ENCODE assay signal across 27 cellular contexts in the genomic region with DNA sequence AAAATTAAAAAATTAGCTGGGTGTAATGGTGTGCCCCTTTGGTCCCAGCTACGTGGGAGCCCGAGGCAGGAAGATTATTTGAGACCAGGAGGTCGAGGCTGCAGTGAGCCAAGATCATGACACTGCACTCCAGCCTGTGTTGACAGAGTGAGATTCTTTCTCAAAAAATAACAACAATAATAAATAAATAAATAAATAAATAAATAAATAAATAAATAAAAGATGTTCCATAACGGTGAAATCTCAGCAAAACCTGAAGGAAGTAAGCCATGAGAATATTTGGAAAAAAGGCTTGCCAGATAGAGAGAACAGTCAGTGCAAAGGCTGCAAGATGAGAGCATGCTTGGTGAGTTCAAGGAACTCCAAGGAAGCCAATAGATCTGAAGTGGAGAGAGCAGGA.
"Had no signal": no experiment of that assay in that cellular context is flagged by ENCODE, and none has a peak within 500 bp of the region (broad histone marks: within the 10 kb centered on the region; RNA-seq: fewer than 3 reads in every experiment).

No MANE protein-coding gene starts in this region.

- H3K9me3 Mint-ChIP-seq: dendritic cell treated with granulocyte-macrophage colony-stimulating factor and Interleukin-4, amounts not matched to agents 40 ng/mL and 50 ng/mL, for 4 days; effector memory CD8-positive, alpha-beta T cell; endodermal cell; naive B cell had no signal

- H3K27ac Mint-ChIP-seq: dendritic cell treated with granulocyte-macrophage colony-stimulating factor and Interleukin-4, amounts not matched to agents 40 ng/mL and 50 ng/mL, for 4 days; effector memory CD8-positive, alpha-beta T cell; endodermal cell; mesothelial cell of epicardium had no signal

- H3K4me3 Mint-ChIP-seq: dendritic cell treated with granulocyte-macrophage colony-stimulating factor and Interleukin-4, amounts not matched to agents 40 ng/mL and 50 ng/mL, for 4 days; effector memory CD8-positive, alpha-beta T cell; endodermal cell; mesothelial cell of epicardium; naive B cell had no signal

- H3K4me1 ChIP-seq: colonic mucosa, lower lobe of right lung had no signal

- H3K9me3 ChIP-seq: colonic mucosa, esophagus squamous epithelium, gastrocnemius medialis, heart right ventricle, left lung, lower lobe of right lung, mucosa of descending colon had no signal

- H3K4me3 ChIP-seq: colonic mucosa, esophagus squamous epithelium, gastrocnemius medialis, heart right ventricle, left lung, lower lobe of right lung, mucosa of descending colon had no signal

- H3K27me3 Mint-ChIP-seq: dendritic cell treated with granulocyte-macrophage colony-stimulating factor and Interleukin-4, amounts not matched to agents 40 ng/mL and 50 ng/mL, for 4 days; effector memory CD8-positive, alpha-beta T cell; naive B cell had no signal

- H3K27me3 ChIP-seq: colonic mucosa, esophagus squamous epithelium, gastrocnemius medialis, heart right ventricle, left lung had no signal

- H3K27ac ChIP-seq: colonic mucosa, epithelial cell of prostate, esophagus squamous epithelium, gastrocnemius medialis, heart right ventricle, left lung, lower lobe of right lung had no signal

- H3K4me1 Mint-ChIP-seq: endodermal cell had no signal

- ATAC-seq: effector memory CD8-positive, alpha-beta T cell; esophagus mucosa; gastrocnemius medialis; heart right ventricle; left cardiac atrium; left lung; left ventricle myocardium superior; lower lobe of right lung; mucosa of descending colon had no signal

- DNase-seq: colonic mucosa; cortex of kidney; effector CD8-positive, alpha-beta T cell; effector memory CD8-positive, alpha-beta T cell; endodermal cell; erythroblast; esophagus squamous epithelium; foreskin fibroblast; foreskin melanocyte; gastrocnemius medialis; glutamatergic neuron; head of caudate nucleus; heart right ventricle; hippocampal formation; left cardiac atrium; left lung; left ventricle myocardium superior; lower lobe of right lung; mucosa of descending colon; naive B cell had no signal

- H3K36me3 Mint-ChIP-seq: mesothelial cell of epicardium had no signal

- FAIRE-seq: endometrium, islet of Langerhans, keratinocyte had no signal

- H3K36me3 ChIP-seq: colonic mucosa, esophagus squamous epithelium, gastrocnemius medialis, heart right ventricle, left lung, lower lobe of right lung had no signal
